In genomic region chr7:100936167-100936566, GRCh38 we compare ENCODE assay signal across 7 cellular contexts. TPM values are rescaled to one million over a fixed set of nuclear protein-coding genes. Genes with fewer than 3 reads are reported as not detected.
"Had no signal": no experiment of that assay in that cellular context is flagged by ENCODE, and none has a peak within 500 bp of the region (broad histone marks: within the 10 kb centered on the region; RNA-seq: fewer than 3 reads in every experiment).

No MANE protein-coding gene starts in this region.

RNA-seq across cellular contexts. Expression of gene MUC3A, which starts 13.2 kb away (rescaled TPM):
- total RNA-seq: OCI-LY7, RPMI7951, SJSA1, SK-MEL-5 had no signal

RNA-seq across cellular contexts. Expression of gene MUC12, which starts 33.2 kb away (rescaled TPM):
- total RNA-seq: OCI-LY7, Right ventricle myocardium inferior, Right ventricle myocardium superior, SJSA1, SK-MEL-5 had no signal
- polyA plus RNA-seq: SK-N-SH had no signal

RNA-seq across cellular contexts. Expression of gene ACHE, which starts 40.5 kb away (rescaled TPM):
- total RNA-seq: OCI-LY7, RPMI7951 had no signal
